ENCODE assay signal across 11 cellular contexts in genomic region chr20:39800111-39800510, GRCh38.
DNase-seq lines count a peak whose midpoint lies in the region; ATAC-seq and TF ChIP-seq lines count a peak whose summit lies in the region.
"Had no signal": no experiment of that assay in that cellular context is flagged by ENCODE, and none has a peak within 500 bp of the region (broad histone marks: within the 10 kb centered on the region; RNA-seq: fewer than 3 reads in every experiment).

No MANE protein-coding gene starts in this region.

- no peaks in the 10 kb centered on the region for H3K36me3 ChIP-seq in Karpas-422 (ENCODE audit: insufficient read depth, low read length)
- H3K36me3 ChIP-seq in CD8-positive, alpha-beta T cell (ENCODE audit: insufficient read depth, low read length): no peaks in the 10 kb centered on the region

- no peaks in the 10 kb centered on the region for H4K20me1 ChIP-seq in Karpas-422 (ENCODE audit: insufficient read depth, low read depth, low read length)

- no peak overlapping the region for H3K4me3 Mint-ChIP-seq in CD8-positive, alpha-beta T cell
- H3K4me3 Mint-ChIP-seq: activated CD4-positive, alpha-beta memory T cell treated with anti-CD3 and anti-CD28 coated beads, Interleukin-2, amount 10 ng/mL, durations not matched to agents 7 days and 5 days had no signal

- H3K27ac ChIP-seq in Karpas-422 (ENCODE audit: low read length): no peak overlapping the region
- no peak overlapping the region for H3K27ac ChIP-seq in CD8-positive, alpha-beta T cell (ENCODE audit: low read depth, low read length)

- peaks cover 2% of the 10 kb centered on the region for H3K27me3 Mint-ChIP-seq in CD8-positive, alpha-beta T cell (ENCODE audit: low read depth)
- H3K27me3 Mint-ChIP-seq: activated CD4-positive, alpha-beta memory T cell treated with anti-CD3 and anti-CD28 coated beads, Interleukin-2, amount 10 ng/mL, durations not matched to agents 7 days and 5 days had no signal

- no peak overlapping the region for H3K27ac Mint-ChIP-seq in CD8-positive, alpha-beta T cell
- H3K27ac Mint-ChIP-seq: activated CD4-positive, alpha-beta memory T cell treated with anti-CD3 and anti-CD28 coated beads, Interleukin-2, amount 10 ng/mL, durations not matched to agents 7 days and 5 days had no signal

- intact Hi-C loops in CD8-positive, alpha-beta T cell (cut with DNase I, micrococcal nuclease): no loop called here

- H3K9me3 Mint-ChIP-seq in CD8-positive, alpha-beta T cell: peaks cover 2% of the 10 kb centered on the region
- H3K9me3 Mint-ChIP-seq: activated CD4-positive, alpha-beta memory T cell treated with anti-CD3 and anti-CD28 coated beads, Interleukin-2, amount 10 ng/mL, durations not matched to agents 7 days and 5 days had no signal

- no peaks in the 10 kb centered on the region for H3K27me3 ChIP-seq in Karpas-422 (ENCODE audit: low read length)
- H3K27me3 ChIP-seq in CD8-positive, alpha-beta T cell (ENCODE audit: insufficient read depth, low read length): no peaks in the 10 kb centered on the region

- H3K79me2 ChIP-seq in Karpas-422 (ENCODE audit: low read length): no peaks in the 10 kb centered on the region

- no peaks in the 10 kb centered on the region for H3K4me1 ChIP-seq in Karpas-422 (ENCODE audit: low read length)
- H3K4me1 ChIP-seq in CD8-positive, alpha-beta T cell (ENCODE audit: insufficient read depth, low read length): no peaks in the 10 kb centered on the region

- no peak overlapping the region for H3K4me3 ChIP-seq in Karpas-422 (ENCODE audit: low read length)
- H3K4me3 ChIP-seq in CD8-positive, alpha-beta T cell (ENCODE audit: low read depth, low read length): no peak overlapping the region

- DNase-seq in HT1080 (ENCODE audit: low read depth) (peak; percentile 21), kidney tubule cell (ENCODE audit: low spot score) (peak; percentile 79), Karpas-422 (no peak), GM10266 (ENCODE audit: extremely low spot score) (no peak), SHP77 treated with DMSO at 0.1 percent for 48 hours (lab: John Stamatoyannopoulos, UW) (no peak)
- no peak for DNase-seq in CD8-positive, alpha-beta T cell
- DNase-seq: activated CD4-positive, alpha-beta memory T cell treated with anti-CD3 and anti-CD28 coated beads, Interleukin-2, amount 10 ng/mL, durations not matched to agents 7 days and 5 days; NCI-H748 treated with DMSO at 0.1 percent for 48 hours; stimulated activated CD4-positive, alpha-beta T cell treated with anti-CD3 and anti-CD28 coated beads, Interleukin-4, amount 100 ng/mL, for 1 hour had no signal

- H3K4me2 ChIP-seq in Karpas-422 (ENCODE audit: low read depth, low read length, poor library complexity, severe bottlenecking): no peak overlapping the region

- no peak overlapping the region for H2AFZ ChIP-seq in Karpas-422 (ENCODE audit: low read length)

- CTCF ChIA-PET in CD8-positive, alpha-beta T cell (lab: Charles Lee): no interaction called here

- no peaks in the 10 kb centered on the region for H3K36me3 Mint-ChIP-seq in CD8-positive, alpha-beta T cell

- POLR2A ChIA-PET in CD8-positive, alpha-beta T cell (lab: Charles Lee): no interaction called here

- peak; percentile 87 for ATAC-seq in GM18498 (IDR thresholded peaks at IDR 0.05; ENCODE audit: unreplicated experiment)
- ATAC-seq in GM21619 (IDR thresholded peaks at IDR 0.05; ENCODE audit: unreplicated experiment): peak; percentile 85
- no peak for ATAC-seq in CD8-positive, alpha-beta T cell

- H3K4me1 Mint-ChIP-seq in CD8-positive, alpha-beta T cell (ENCODE audit: low read depth): no peaks in the 10 kb centered on the region
- H3K4me1 Mint-ChIP-seq: activated CD4-positive, alpha-beta memory T cell treated with anti-CD3 and anti-CD28 coated beads, Interleukin-2, amount 10 ng/mL, durations not matched to agents 7 days and 5 days had no signal

- no peak overlapping the region for H3K9ac ChIP-seq in Karpas-422 (ENCODE audit: low read length)

- no peaks in the 10 kb centered on the region for H3K9me2 ChIP-seq in Karpas-422 (replicated peaks; ENCODE audit: insufficient read depth, low read length)

- H3K9me3 ChIP-seq in Karpas-422 (ENCODE audit: low read length): no peaks in the 10 kb centered on the region
- H3K9me3 ChIP-seq in CD8-positive, alpha-beta T cell (ENCODE audit: low read length): no peaks in the 10 kb centered on the region

- no peak for TF ChIP-seq CTCF in GM10266 (IDR thresholded peaks at IDR 0.05; ENCODE audit: control insufficient read depth, insufficient read depth, low read depth, missing control alignments)
- TF ChIP-seq CTCF in CD8-positive, alpha-beta T cell (IDR thresholded peaks at IDR 0.05): no peak

Comparison
In these comparisons a context has a peak if more than half of its experiments do, and no peak if none do; other contexts are left out.
1. DNase-seq: peak in HT1080 (single experiment) and kidney tubule cell (single experiment); none in Karpas-422 (single experiment), GM10266 (single experiment), SHP77 treated with DMSO at 0.1 percent for 48 hours (single experiment) and CD8-positive, alpha-beta T cell (0 of 7).